8 cellular contexts compared by ENCODE assay signal in the genomic region with DNA sequence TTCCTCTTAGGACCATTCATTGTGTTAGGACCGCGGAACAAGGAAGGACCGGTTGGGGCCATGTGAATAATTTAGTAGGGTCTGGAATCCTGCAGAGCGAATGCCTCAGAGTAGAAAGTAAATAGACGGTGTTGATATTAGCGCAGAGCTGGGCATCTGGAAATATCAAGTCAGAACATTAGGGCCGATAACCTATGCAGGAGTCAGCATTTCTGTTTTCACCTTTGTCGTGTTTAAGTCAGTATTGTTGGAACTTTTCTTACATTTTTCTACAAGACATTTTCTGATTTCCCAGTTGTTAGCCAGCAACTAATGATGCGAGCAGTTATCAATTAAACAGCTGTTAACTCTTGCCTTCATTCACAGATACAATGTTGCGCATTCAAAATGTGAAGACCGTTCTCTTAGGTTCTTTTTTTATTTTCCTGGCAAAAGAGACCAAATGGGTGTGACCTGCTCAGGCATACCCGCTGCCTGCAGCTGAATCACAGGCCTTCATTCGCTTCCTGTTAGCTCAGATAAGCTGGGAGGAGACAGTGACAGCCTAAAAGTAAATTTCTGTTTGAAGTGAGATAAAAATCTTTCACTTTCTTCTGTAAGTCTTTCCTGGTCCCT. TPM values are rescaled to one million over a fixed set of nuclear protein-coding genes. Genes with fewer than 3 reads are reported as not detected.
A peak's percentile ranks its signal among the peaks of the same experiment; 100 is the strongest.
DNase-seq lines count a peak whose midpoint lies in the region; ATAC-seq, FAIRE-seq and TF ChIP-seq lines count a peak whose summit lies in the region.

No MANE protein-coding gene starts in this region.

- H3K27ac ChIP-seq in DOHH2 (ENCODE audit: low read depth, low read length) (peak overlapping the region; percentile 48), HUES6 (ENCODE audit: low read depth, low read length) (peak overlapping the region; percentile 54; the same call in 1 of the 2 replicates), breast epithelium (peak overlapping the region; percentile 94 to 98), small intestine (ENCODE audit: low read depth in 1 of 2, low read length in 1 of 2) (peak overlapping the region; percentile 96)

- peaks cover 13% of the 10 kb centered on the region for H4K20me1 ChIP-seq in DOHH2 (ENCODE audit: control insufficient read depth, insufficient read depth, low read depth, low read length)

- H3K9ac ChIP-seq in HUES6 (ENCODE audit: low read length), result peak overlapping the region; percentile 85

- no peak for TF ChIP-seq POLR2A in breast epithelium (IDR thresholded peaks at IDR 0.05)

- H3K36me3 ChIP-seq in DOHH2 (ENCODE audit: control insufficient read depth, low read length) (peaks cover 36% of the 10 kb centered on the region), HUES6 (ENCODE audit: control insufficient read depth, insufficient read depth, low read length) (peaks cover 6% of the 10 kb centered on the region; the same call in 1 of the 2 replicates), breast epithelium (no peaks in the 10 kb centered on the region), small intestine (ENCODE audit: control insufficient read depth in 2 of 2, insufficient read depth in 2 of 2, low read length in 2 of 2) (no peaks in the 10 kb centered on the region)

- H3K4me3 ChIP-seq in DOHH2 (ENCODE audit: low read length) (peak overlapping the region; percentile 98), HUES6 (ENCODE audit: low read depth, low read length) (peak overlapping the region; percentile 100), breast epithelium (peak overlapping the region; percentile 80 to 92 (median 88)), small intestine (ENCODE audit: low read depth in 1 of 2, low read length in 2 of 2) (peak overlapping the region; percentile 53 to 85)

- FAIRE-seq in small intestine (lab: Jason Lieb, UNC), result no peak

- intact Hi-C loops in breast epithelium (cut with DNase I; ENCODE audit: low total_unique reads), result no loop called here

- H3K4me1 ChIP-seq in DOHH2 (ENCODE audit: control insufficient read depth, low read length) (peaks cover 31% of the 10 kb centered on the region), HUES6 (ENCODE audit: control insufficient read depth, insufficient read depth, low read length) (peaks cover 41% of the 10 kb centered on the region), breast epithelium (peaks cover 1 to 16% of the 10 kb centered on the region in 2 donors), small intestine (ENCODE audit: control insufficient read depth in 2 of 2, insufficient read depth in 1 of 2, low read depth in 1 of 2, low read length in 1 of 2) (peaks cover 8 to 17% of the 10 kb centered on the region in 2 donors)

- peaks cover 35% of the 10 kb centered on the region for H3F3A ChIP-seq in DOHH2 (ENCODE audit: control insufficient read depth, insufficient read depth)

- peak overlapping the region; percentile 76 for H3K4me2 ChIP-seq in DOHH2 (ENCODE audit: low read length)

- TF ChIP-seq CTCF in DOHH2 (IDR thresholded peaks at IDR 0.05; ENCODE audit: low read depth, low read length, poor library complexity, severe bottlenecking) (no peak), breast epithelium (IDR thresholded peaks at IDR 0.05) (no peak)

- ATAC-seq in GM21717 (IDR thresholded peaks at IDR 0.05; ENCODE audit: unreplicated experiment), result no peak
- no peak for ATAC-seq in HG03378 (IDR thresholded peaks at IDR 0.05; ENCODE audit: unreplicated experiment)

- 1 to 4% (median 2%) methylated on average over 13 of the region's 13 CpGs for WGBS in small intestine, 3 donors

- DNase-seq in T follicular helper cell (ENCODE audit: low read depth), result peak; percentile 47
- no peak for DNase-seq in breast epithelium (ENCODE audit: low spot score in 2 of 2)
- peak; percentile 43 for DNase-seq in iPS-NIHi11 (ENCODE audit: low spot score)
- peak; percentile 74 for DNase-seq in small intestine

- no peaks in the 10 kb centered on the region for H3K9me2 ChIP-seq in DOHH2 (replicated peaks; ENCODE audit: control insufficient read depth, low read length)

- peaks cover 49% of the 10 kb centered on the region for H3K79me2 ChIP-seq in DOHH2 (ENCODE audit: control insufficient read depth, low read length)

- H3K9me3 ChIP-seq in DOHH2 (ENCODE audit: control insufficient read depth, insufficient read depth, low read length) (no peaks in the 10 kb centered on the region), HUES6 (ENCODE audit: control insufficient read depth, insufficient read depth, low read depth, low read length) (no peaks in the 10 kb centered on the region), breast epithelium (no peaks in the 10 kb centered on the region), small intestine (ENCODE audit: control insufficient read depth, low read depth) (no peaks in the 10 kb centered on the region)

- H3K27me3 ChIP-seq in DOHH2 (ENCODE audit: control insufficient read depth, low read length) (no peaks in the 10 kb centered on the region), HUES6 (ENCODE audit: control insufficient read depth, insufficient read depth, low read length) (peaks cover 17% of the 10 kb centered on the region; the same call in 1 of the 2 replicates), breast epithelium (no peaks in the 10 kb centered on the region), small intestine (ENCODE audit: control insufficient read depth in 2 of 2, insufficient read depth in 2 of 2, low read length in 2 of 2) (no peaks in the 10 kb centered on the region)

RNA-seq across cellular contexts. Expression of gene PKM, which starts 1.0 kb away (rescaled TPM):
- total RNA-seq in breast epithelium, result 100 to 1,000 TPM; 212 to 476 (median 367) TPM
- 100 to 1,000 TPM; 243 to 362 (median 254) TPM for polyA plus RNA-seq in small intestine

RNA-seq across cellular contexts. Expression of gene GRAMD2A, which starts 34.4 kb away (rescaled TPM):
- total RNA-seq in breast epithelium, result 10 to 100 TPM in 2 of 3 donors, under 1 TPM in 1; 0.16 to 52.5 (median 18.7) TPM
- 1 to 10 TPM in 2 of 3 donors, under 1 TPM in 1; 0.67 to 7.0 (median 1.4) TPM for polyA plus RNA-seq in small intestine

RNA-seq across cellular contexts. Expression of gene PARP6, which starts 40.4 kb away (rescaled TPM):
- total RNA-seq in breast epithelium, result 10 to 100 TPM; 63.9 to 90.4 (median 65.8) TPM
- 10 to 100 TPM; 22.7 to 81.2 (median 73.0) TPM for polyA plus RNA-seq in small intestine

Comparison
In these comparisons a context has a peak if more than half of its experiments do, and no peak if none do; other contexts are left out.
1. DNase-seq: peak in T follicular helper cell (single experiment), iPS-NIHi11 (single experiment) and small intestine (single experiment); none in breast epithelium (0 of 2).
2. Peak in every context shown above with its lines, with median percentiles within 50 percentile points of each other: H3K27ac ChIP-seq and H3K4me3 ChIP-seq.